In the genomic region with DNA sequence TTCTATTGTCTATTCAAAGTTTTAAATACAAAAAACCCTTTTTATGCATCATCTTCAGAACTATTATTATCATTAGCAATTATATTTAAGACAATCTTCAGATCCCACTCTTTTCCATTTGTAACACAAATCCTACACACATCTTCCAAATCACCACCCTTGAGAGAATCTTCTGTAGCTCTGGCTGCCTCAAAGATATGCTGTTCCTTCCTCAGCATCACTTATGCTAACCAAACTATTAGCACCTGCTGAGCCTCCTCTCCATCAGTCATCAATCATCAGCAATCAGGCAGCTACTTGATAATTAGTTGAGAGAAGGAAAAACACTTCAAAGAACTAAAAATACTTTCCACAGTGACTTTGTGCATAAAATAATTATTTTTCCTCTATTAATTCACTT, we compare ENCODE assay signal across 25 cellular contexts.
"Had no signal": no experiment of that assay in that cellular context is flagged by ENCODE, and none has a peak within 500 bp of the region (broad histone marks: within the 10 kb centered on the region; RNA-seq: fewer than 3 reads in every experiment).

No MANE protein-coding gene starts in this region.

- H3K36me3 ChIP-seq: neutrophil, pancreas, prostate gland, right lobe of liver, sigmoid colon, stomach, thoracic aorta, thyroid gland, tibial nerve, upper lobe of left lung, vagina had no signal

- H3K27me3 Mint-ChIP-seq: natural killer cell treated with Interleukin-12 subunit alpha and Interleukin-12 subunit beta and Interleukin-15 and Interleukin-18, amount 100 ng/mL, for 72 hours; stimulated activated naive B cell treated with anti-CD40 and anti-IgM and Interleukin-4, amounts not matched to agents 10 μg/mL and 1 μg/mL and 100 μg/mL, for 72 hours; stimulated activated naive CD8-positive, alpha-beta T cell treated with anti-CD3 and anti-CD28 coated beads, Interleukin-15, Interleukin-2, amounts not matched to agents 100 ng/mL and 50 ng/mL, for 24 hours had no signal

- H3K4me1 Mint-ChIP-seq: nephron progenitor cell; stimulated activated effector memory CD8-positive, alpha-beta T cell treated with anti-CD3 and anti-CD28 coated beads, Interleukin-12 subunit alpha, Interleukin-12 subunit beta, amount 100 ng/mL, for 72 hours; stimulated activated naive B cell treated with anti-CD40 and anti-IgM and Interleukin-4, amounts not matched to agents 10 μg/mL and 1 μg/mL and 100 μg/mL, for 72 hours had no signal

- H3K27ac ChIP-seq: neutrophil, pancreas, prostate gland, right lobe of liver, sigmoid colon, stomach, thoracic aorta, thyroid gland, tibial nerve, upper lobe of left lung, vagina had no signal

- H3K27me3 ChIP-seq: neutrophil, pancreas, right lobe of liver, sigmoid colon, stomach, thyroid gland, tibial nerve, upper lobe of left lung, vagina had no signal

- H3K36me3 Mint-ChIP-seq: natural killer cell treated with Interleukin-12 subunit alpha and Interleukin-12 subunit beta and Interleukin-15 and Interleukin-18, amount 100 ng/mL, for 72 hours; stimulated activated effector memory CD8-positive, alpha-beta T cell treated with anti-CD3 and anti-CD28 coated beads, Interleukin-12 subunit alpha, Interleukin-12 subunit beta, amount 100 ng/mL, for 72 hours; stimulated activated naive B cell treated with anti-CD40 and anti-IgM and Interleukin-4, amounts not matched to agents 10 μg/mL and 1 μg/mL and 100 μg/mL, for 72 hours had no signal

- H3K9me3 ChIP-seq: neutrophil, pancreas, prostate gland, right lobe of liver, sigmoid colon, stomach, thoracic aorta, thyroid gland, tibial nerve, upper lobe of left lung, vagina had no signal

- H3K4me3 Mint-ChIP-seq: natural killer cell treated with Interleukin-12 subunit alpha and Interleukin-12 subunit beta and Interleukin-15 and Interleukin-18, amount 100 ng/mL, for 72 hours; nephron progenitor cell; neural crest cell; stimulated activated effector memory CD8-positive, alpha-beta T cell treated with anti-CD3 and anti-CD28 coated beads, Interleukin-12 subunit alpha, Interleukin-12 subunit beta, amount 100 ng/mL, for 72 hours; stimulated activated naive B cell treated with anti-CD40 and anti-IgM and Interleukin-4, amounts not matched to agents 10 μg/mL and 1 μg/mL and 100 μg/mL, for 72 hours; stimulated activated naive CD8-positive, alpha-beta T cell treated with anti-CD3 and anti-CD28 coated beads, Interleukin-15, Interleukin-2, amounts not matched to agents 100 ng/mL and 50 ng/mL, for 24 hours had no signal

- H3K4me1 ChIP-seq: pancreas, prostate gland, right lobe of liver, sigmoid colon, stomach, thyroid gland, tibial nerve, upper lobe of left lung, vagina had no signal

- H3K27ac Mint-ChIP-seq: natural killer cell treated with Interleukin-12 subunit alpha and Interleukin-12 subunit beta and Interleukin-15 and Interleukin-18, amount 100 ng/mL, for 72 hours; nephron progenitor cell; stimulated activated effector memory CD8-positive, alpha-beta T cell treated with anti-CD3 and anti-CD28 coated beads, Interleukin-12 subunit alpha, Interleukin-12 subunit beta, amount 100 ng/mL, for 72 hours; stimulated activated naive B cell treated with anti-CD40 and anti-IgM and Interleukin-4, amounts not matched to agents 10 μg/mL and 1 μg/mL and 100 μg/mL, for 72 hours; stimulated activated naive CD8-positive, alpha-beta T cell treated with anti-CD3 and anti-CD28 coated beads, Interleukin-15, Interleukin-2, amounts not matched to agents 100 ng/mL and 50 ng/mL, for 24 hours had no signal

- H3K9me3 Mint-ChIP-seq: nephron progenitor cell; neural crest cell; stimulated activated naive B cell treated with anti-CD40 and anti-IgM and Interleukin-4, amounts not matched to agents 10 μg/mL and 1 μg/mL and 100 μg/mL, for 72 hours had no signal

- DNase-seq: nephron progenitor cell; pancreas; right cardiac atrium; right lobe of liver; sigmoid colon; small intestine; stimulated activated CD4-positive, alpha-beta T cell treated with anti-CD3 and anti-CD28 coated beads, Interleukin-15, amount 100 ng/mL, for 24 hours; stimulated activated CD4-positive, alpha-beta T cell treated with anti-CD3 and anti-CD28 coated beads, Interleukin-2, amount 100 ng/mL, for 24 hours; stimulated activated CD4-positive, alpha-beta T cell treated with anti-CD3 and anti-CD28 coated beads, Interleukin-2, amount 100 ng/mL, for 48 hours; stimulated activated CD4-positive, alpha-beta T cell treated with anti-CD3 and anti-CD28 coated beads, Interleukin-4, amount 100 ng/mL, for 24 hours; stimulated activated naive B cell treated with anti-CD40 and anti-IgM and Interleukin-4, amounts not matched to agents 10 μg/mL and 1 μg/mL and 100 μg/mL, for 72 hours; stimulated activated naive CD4-positive, alpha-beta T cell treated with Interleukin-2 at 50 U/mL for 16 hours; stomach; thyroid gland; trophoblast cell; upper lobe of left lung had no signal

- H3K4me3 ChIP-seq: pancreas, prostate gland, right lobe of liver, sigmoid colon, stomach, thoracic aorta, thyroid gland, tibial nerve, upper lobe of left lung, vagina had no signal
